ENCODE assay signal across 15 cellular contexts in genomic region chr3:39261726-39262125, GRCh38. TPM values are rescaled to one million over a fixed set of nuclear protein-coding genes. Genes with fewer than 3 reads are reported as not detected.
A peak's percentile ranks its signal among the peaks of the same experiment; 100 is the strongest.
DNase-seq lines count a peak whose midpoint lies in the region; ATAC-seq, FAIRE-seq and TF ChIP-seq lines count a peak whose summit lies in the region.
"Had no signal": no experiment of that assay in that cellular context is flagged by ENCODE, and none has a peak within 500 bp of the region (broad histone marks: within the 10 kb centered on the region; RNA-seq: fewer than 3 reads in every experiment).

No MANE protein-coding gene starts in this region.

- TF ChIP-seq POLR2A in GM18505 (IDR thresholded peaks at IDR 0.05; ENCODE audit: borderline replicate concordance, extremely low read depth, insufficient read depth, insufficient read length), result no peak

- no peaks in the 10 kb centered on the region for H3K36me3 ChIP-seq in bronchial epithelial cell (ENCODE audit: control insufficient read depth, insufficient read depth, low read length)

- no peak overlapping the region for H3K4me3 ChIP-seq in bronchial epithelial cell (ENCODE audit: low read depth, low read length)

- peak; percentile 52 for FAIRE-seq in bronchial epithelial cell (lab: Jason Lieb, UNC)

- peak; percentile 16 for DNase-seq in activated CD8-positive, alpha-beta T cell treated with anti-CD3 and anti-CD28 coated beads, Interleukin-2, amount 10 ng/mL, durations not matched to agents 7 days and 5 days
- no peak for DNase-seq in activated CD8-positive, alpha-beta T cell treated with anti-CD3 and anti-CD28 coated beads for 36 hours
- DNase-seq in bronchial epithelial cell (ENCODE audit: low read depth) (no peak), HuH-7 (ENCODE audit: low spot score) (no peak), NCI-H2227 treated with DMSO at 0.1 percent for 48 hours (lab: John Stamatoyannopoulos, UW) (no peak)
- DNase-seq in natural killer cell treated with Interleukin-12 subunit alpha and Interleukin-12 subunit beta and Interleukin-15 and Interleukin-18, amount 100 ng/mL, for 72 hours (ENCODE audit: low spot score), result no peak
- DNase-seq: Caco-2, HCEC 1CT, NCI-H1436 treated with DMSO at 0.1 percent for 48 hours, NCI-H2029 treated with DMSO at 0.1 percent for 48 hours, NCI-H510A had no signal

- no peak for TF ChIP-seq CTCF in activated CD8-positive, alpha-beta T cell treated with anti-CD3 and anti-CD28 coated beads for 36 hours (IDR thresholded peaks at IDR 0.05)
- no peak for TF ChIP-seq CTCF in bronchial epithelial cell (IDR thresholded peaks at IDR 0.05; ENCODE audit: insufficient read depth, low read length, severe bottlenecking)

- CTCF ChIA-PET in activated CD8-positive, alpha-beta T cell treated with anti-CD3 and anti-CD28 coated beads, Interleukin-2, amount 10 ng/mL, durations not matched to agents 7 days and 5 days (lab: Charles Lee), result interaction anchor here (1.0 to 4.0 kb wide), 6 partner anchors 26 to 72 kb away, joined by 3 to 29 read pairs (median 4); no protein-coding TSS in a partner anchor
- CTCF ChIA-PET in activated CD8-positive, alpha-beta T cell treated with anti-CD3 and anti-CD28 coated beads for 36 hours (lab: Charles Lee), result interaction anchor here (1.2 to 4.3 kb wide), 6 partner anchors 11 to 73 kb away, joined by 6 to 21 read pairs (median 8); no protein-coding TSS in a partner anchor

- POLR2A ChIA-PET in activated CD8-positive, alpha-beta T cell treated with anti-CD3 and anti-CD28 coated beads, Interleukin-2, amount 10 ng/mL, durations not matched to agents 7 days and 5 days (lab: Charles Lee), result interaction anchor here (1.2 kb wide), 1 partner anchor 89 kb away, joined by 3 read pairs; no protein-coding TSS in a partner anchor
- POLR2A ChIA-PET in activated CD8-positive, alpha-beta T cell treated with anti-CD3 and anti-CD28 coated beads for 36 hours (lab: Charles Lee), result interaction anchor here (0.6 to 1.1 kb wide), 2 partner anchors 15 to 20 kb away, joined by 3 read pairs; no protein-coding TSS in a partner anchor

- H3K9me3 Mint-ChIP-seq in activated CD8-positive, alpha-beta T cell treated with anti-CD3 and anti-CD28 coated beads, Interleukin-2, amount 10 ng/mL, durations not matched to agents 7 days and 5 days (ENCODE audit: insufficient read depth), result no peaks in the 10 kb centered on the region
- H3K9me3 Mint-ChIP-seq in activated CD8-positive, alpha-beta T cell treated with anti-CD3 and anti-CD28 coated beads for 36 hours, result no peaks in the 10 kb centered on the region
- H3K9me3 Mint-ChIP-seq in natural killer cell treated with Interleukin-12 subunit alpha and Interleukin-12 subunit beta and Interleukin-15 and Interleukin-18, amount 100 ng/mL, for 72 hours, result peaks cover 4% of the 10 kb centered on the region

- no peak overlapping the region for H3K4me3 Mint-ChIP-seq in activated CD8-positive, alpha-beta T cell treated with anti-CD3 and anti-CD28 coated beads, Interleukin-2, amount 10 ng/mL, durations not matched to agents 7 days and 5 days
- no peak overlapping the region for H3K4me3 Mint-ChIP-seq in activated CD8-positive, alpha-beta T cell treated with anti-CD3 and anti-CD28 coated beads for 36 hours
- H3K4me3 Mint-ChIP-seq in natural killer cell treated with Interleukin-12 subunit alpha and Interleukin-12 subunit beta and Interleukin-15 and Interleukin-18, amount 100 ng/mL, for 72 hours, result no peak overlapping the region

- H3K27ac Mint-ChIP-seq in activated CD8-positive, alpha-beta T cell treated with anti-CD3 and anti-CD28 coated beads, Interleukin-2, amount 10 ng/mL, durations not matched to agents 7 days and 5 days, result no peak overlapping the region
- no peak overlapping the region for H3K27ac Mint-ChIP-seq in activated CD8-positive, alpha-beta T cell treated with anti-CD3 and anti-CD28 coated beads for 36 hours
- peak overlapping the region; percentile 94 to 97 for H3K27ac Mint-ChIP-seq in natural killer cell treated with Interleukin-12 subunit alpha and Interleukin-12 subunit beta and Interleukin-15 and Interleukin-18, amount 100 ng/mL, for 72 hours

- H3K4me1 Mint-ChIP-seq in activated CD8-positive, alpha-beta T cell treated with anti-CD3 and anti-CD28 coated beads, Interleukin-2, amount 10 ng/mL, durations not matched to agents 7 days and 5 days (ENCODE audit: low read depth), result peaks cover 26% of the 10 kb centered on the region
- peaks cover 73% of the 10 kb centered on the region for H3K4me1 Mint-ChIP-seq in activated CD8-positive, alpha-beta T cell treated with anti-CD3 and anti-CD28 coated beads for 36 hours (ENCODE audit: low read depth)
- peaks cover 78 to 79% of the 10 kb centered on the region in 2 donors for H3K4me1 Mint-ChIP-seq in natural killer cell treated with Interleukin-12 subunit alpha and Interleukin-12 subunit beta and Interleukin-15 and Interleukin-18, amount 100 ng/mL, for 72 hours (ENCODE audit: low read depth in 2 of 2)

- H3K27me3 ChIP-seq in bronchial epithelial cell (ENCODE audit: control insufficient read depth, insufficient read depth, low read length), result peaks cover 17% of the 10 kb centered on the region

- H3K27me3 Mint-ChIP-seq in activated CD8-positive, alpha-beta T cell treated with anti-CD3 and anti-CD28 coated beads, Interleukin-2, amount 10 ng/mL, durations not matched to agents 7 days and 5 days (ENCODE audit: low read depth), result peaks cover 38% of the 10 kb centered on the region
- peaks cover 10% of the 10 kb centered on the region for H3K27me3 Mint-ChIP-seq in activated CD8-positive, alpha-beta T cell treated with anti-CD3 and anti-CD28 coated beads for 36 hours
- no peaks in the 10 kb centered on the region for H3K27me3 Mint-ChIP-seq in natural killer cell treated with Interleukin-12 subunit alpha and Interleukin-12 subunit beta and Interleukin-15 and Interleukin-18, amount 100 ng/mL, for 72 hours

- no peak for ATAC-seq in activated CD8-positive, alpha-beta T cell treated with anti-CD3 and anti-CD28 coated beads, Interleukin-2, amount 10 ng/mL, durations not matched to agents 7 days and 5 days
- no peak for ATAC-seq in activated CD8-positive, alpha-beta T cell treated with anti-CD3 and anti-CD28 coated beads for 36 hours
- ATAC-seq in natural killer cell treated with Interleukin-12 subunit alpha and Interleukin-12 subunit beta and Interleukin-15 and Interleukin-18, amount 100 ng/mL, for 72 hours, result no peak
- ATAC-seq in HG03457 (IDR thresholded peaks at IDR 0.05; ENCODE audit: unreplicated experiment), result no peak
- no peak for ATAC-seq in GM18505 (IDR thresholded peaks at IDR 0.05; ENCODE audit: unreplicated experiment)

- intact Hi-C loops in activated CD8-positive, alpha-beta T cell treated with anti-CD3 and anti-CD28 coated beads for 36 hours (cut with micrococcal nuclease), result no loop called here

- H3K36me3 Mint-ChIP-seq in activated CD8-positive, alpha-beta T cell treated with anti-CD3 and anti-CD28 coated beads, Interleukin-2, amount 10 ng/mL, durations not matched to agents 7 days and 5 days (ENCODE audit: low read depth), result no peaks in the 10 kb centered on the region
- H3K36me3 Mint-ChIP-seq in activated CD8-positive, alpha-beta T cell treated with anti-CD3 and anti-CD28 coated beads for 36 hours (ENCODE audit: low read depth), result peaks cover 2% of the 10 kb centered on the region
- peaks cover 17% of the 10 kb centered on the region for H3K36me3 Mint-ChIP-seq in natural killer cell treated with Interleukin-12 subunit alpha and Interleukin-12 subunit beta and Interleukin-15 and Interleukin-18, amount 100 ng/mL, for 72 hours

RNA-seq across cellular contexts. Expression of gene CX3CR1, which starts 18.1 kb away (rescaled TPM):
- total RNA-seq in activated CD8-positive, alpha-beta T cell treated with anti-CD3 and anti-CD28 coated beads, Interleukin-2, amount 10 ng/mL, durations not matched to agents 7 days and 5 days, result under 1 TPM; 0.42 to 0.95 TPM
- total RNA-seq in activated CD8-positive, alpha-beta T cell treated with anti-CD3 and anti-CD28 coated beads for 36 hours, result under 1 TPM; 0.34 to 0.88 TPM
- not detected in 2 replicates for total RNA-seq in bronchial epithelial cell
- 10 to 100 TPM in 1 of 2 donors, 1 to 10 TPM in 1; 5.8 to 18.4 TPM for total RNA-seq in natural killer cell treated with Interleukin-12 subunit alpha and Interleukin-12 subunit beta and Interleukin-15 and Interleukin-18, amount 100 ng/mL, for 72 hours
- total RNA-seq: A172, SK-MEL-5 had no signal

Comparison
In these comparisons a context has a peak if more than half of its experiments do, and no peak if none do; other contexts are left out.
1. H3K27ac Mint-ChIP-seq: peak in natural killer cell treated with Interleukin-12 subunit alpha and Interleukin-12 subunit beta and Interleukin-15 and Interleukin-18, amount 100 ng/mL, for 72 hours (2 of 2); none in activated CD8-positive, alpha-beta T cell treated with anti-CD3 and anti-CD28 coated beads, Interleukin-2, amount 10 ng/mL, durations not matched to agents 7 days and 5 days (single experiment) and activated CD8-positive, alpha-beta T cell treated with anti-CD3 and anti-CD28 coated beads for 36 hours (single experiment).